Comparison of ENCODE assay signal across 9 cellular contexts in the genomic region with DNA sequence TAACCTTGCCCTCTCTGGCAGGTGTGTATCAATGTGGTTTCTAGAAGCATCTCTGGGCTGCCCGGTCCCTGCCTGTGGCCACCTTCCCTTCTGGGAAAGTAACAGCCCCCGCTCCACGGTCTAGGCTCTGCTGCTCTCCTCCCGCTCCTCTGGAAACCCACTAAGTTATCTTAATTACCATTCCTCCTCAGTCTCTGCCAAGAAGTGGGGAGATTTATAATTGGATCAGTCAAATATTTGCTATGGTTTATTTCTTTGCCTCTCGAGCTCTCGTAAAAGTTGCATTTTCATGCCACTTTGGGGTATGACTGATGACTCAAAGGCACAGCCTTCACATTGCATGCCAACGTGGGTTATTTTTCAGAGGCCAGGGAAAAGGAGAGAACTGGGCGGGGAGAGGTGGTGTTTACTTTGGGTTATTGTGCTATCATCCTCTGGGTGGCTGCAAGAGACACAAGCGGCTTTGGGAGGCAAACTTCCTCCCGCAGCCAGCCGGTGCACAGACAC.
DNase-seq lines count a peak whose midpoint lies in the region; ATAC-seq, FAIRE-seq and TF ChIP-seq lines count a peak whose summit lies in the region.
"Had no signal": no experiment of that assay in that cellular context is flagged by ENCODE, and none has a peak within 500 bp of the region (broad histone marks: within the 10 kb centered on the region; RNA-seq: fewer than 3 reads in every experiment).

No MANE protein-coding gene starts in this region.

- intact Hi-C loops in Calu3 (cut with micrococcal nuclease; ENCODE audit: unreplicated experiment), result loop anchor here (1.0 kb wide), 1 partner anchor 133 kb away; no protein-coding TSS in a partner anchor
- intact Hi-C loops in CD8-positive, alpha-beta T cell (cut with DNase I, micrococcal nuclease), result no loop called here

- H3K4me1 ChIP-seq in astrocyte (ENCODE audit: insufficient read depth, low read length) (no peaks in the 10 kb centered on the region), muscle layer of colon (ENCODE audit: insufficient read depth, low read length) (peaks cover 24% of the 10 kb centered on the region)
- H3K4me1 ChIP-seq in CD8-positive, alpha-beta T cell (ENCODE audit: insufficient read depth, low read length), result no peaks in the 10 kb centered on the region

- POLR2A ChIA-PET in CD8-positive, alpha-beta T cell (lab: Charles Lee), result no interaction called here

- no peaks in the 10 kb centered on the region for H4K20me1 ChIP-seq in astrocyte (ENCODE audit: insufficient read depth, low read length)

- H3K27ac Mint-ChIP-seq in Calu3 (ENCODE audit: unreplicated experiment), result no peak overlapping the region
- H3K27ac Mint-ChIP-seq in astrocyte (ENCODE audit: unreplicated experiment), result peak overlapping the region; percentile 6
- no peak overlapping the region for H3K27ac Mint-ChIP-seq in CD8-positive, alpha-beta T cell

- no peak overlapping the region for H3K27ac ChIP-seq in astrocyte (ENCODE audit: low read depth, low read length)
- peak overlapping the region; percentile 13 for H3K27ac ChIP-seq in muscle layer of colon (ENCODE audit: low read depth, low read length)
- no peak overlapping the region for H3K27ac ChIP-seq in CD8-positive, alpha-beta T cell (ENCODE audit: low read depth, low read length)

- TF ChIP-seq CTCF in Calu3 (IDR thresholded peaks at IDR 0.05; ENCODE audit: unreplicated experiment) (peak; percentile 18), astrocyte (IDR thresholded peaks at IDR 0.05; ENCODE audit: insufficient read depth, low read depth, low read length) (no peak)
- TF ChIP-seq CTCF in CD8-positive, alpha-beta T cell (IDR thresholded peaks at IDR 0.05), result no peak

- H3K4me1 Mint-ChIP-seq in Calu3 (ENCODE audit: low read depth, unreplicated experiment), result peaks cover 21% of the 10 kb centered on the region
- peaks cover 21% of the 10 kb centered on the region for H3K4me1 Mint-ChIP-seq in astrocyte (ENCODE audit: low read depth, unreplicated experiment)
- H3K4me1 Mint-ChIP-seq in CD8-positive, alpha-beta T cell (ENCODE audit: low read depth), result no peaks in the 10 kb centered on the region

- H3K4me2 ChIP-seq in astrocyte (ENCODE audit: low read length), result no peak overlapping the region

- DNase-seq in Calu3 (peak; percentile 63), HTR-8/SVneo (ENCODE audit: insufficient read length, low spot score) (peak; percentile 80), astrocyte (ENCODE audit: low read depth) (peak; percentile 60), T-helper 9 cell (no peak), MV-4-11 (lab: John Stamatoyannopoulos, UW) (no peak)
- no peak for DNase-seq in CD8-positive, alpha-beta T cell
- DNase-seq: effector CD8-positive, alpha-beta T cell had no signal

- CTCF ChIA-PET in Calu3 (lab: Charles Lee), result interaction anchor here (0.5 kb wide), 1 partner anchor 214 kb away, joined by 3 read pairs; no protein-coding TSS in a partner anchor
- CTCF ChIA-PET in CD8-positive, alpha-beta T cell (lab: Charles Lee), result no interaction called here

- H3K36me3 Mint-ChIP-seq in Calu3 (ENCODE audit: insufficient read depth, unreplicated experiment), result no peaks in the 10 kb centered on the region
- peaks cover 28% of the 10 kb centered on the region for H3K36me3 Mint-ChIP-seq in astrocyte (ENCODE audit: low read depth, unreplicated experiment)
- no peaks in the 10 kb centered on the region for H3K36me3 Mint-ChIP-seq in CD8-positive, alpha-beta T cell

- FAIRE-seq in HTR-8/SVneo (lab: Jason Lieb, UNC) (peak; percentile 54), astrocyte (lab: Jason Lieb, UNC) (peak; percentile 37)

- BruUV-seq in Calu3 (replicated peaks; lab: Mats Ljungman, UMichigan), result no TSS peak

- no peak for ATAC-seq in CD8-positive, alpha-beta T cell
- ATAC-seq in HG02884 (IDR thresholded peaks at IDR 0.05; ENCODE audit: unreplicated experiment), result no peak

- H3K27me3 Mint-ChIP-seq in Calu3 (ENCODE audit: unreplicated experiment) (peaks cover 82% of the 10 kb centered on the region), astrocyte (ENCODE audit: low read depth, unreplicated experiment) (no peaks in the 10 kb centered on the region)
- H3K27me3 Mint-ChIP-seq in CD8-positive, alpha-beta T cell (ENCODE audit: low read depth), result peaks cover 3% of the 10 kb centered on the region

- H3K27me3 ChIP-seq in astrocyte (ENCODE audit: insufficient read depth, low read length), result no peaks in the 10 kb centered on the region
- no peaks in the 10 kb centered on the region for H3K27me3 ChIP-seq in muscle layer of colon (ENCODE audit: control insufficient read depth in 1 of 2, insufficient read depth in 2 of 2, low read length in 2 of 2)
- H3K27me3 ChIP-seq in CD8-positive, alpha-beta T cell (ENCODE audit: insufficient read depth, low read length), result no peaks in the 10 kb centered on the region

- H3K9me3 ChIP-seq in astrocyte (ENCODE audit: insufficient read depth, low read depth, low read length) (no peaks in the 10 kb centered on the region), muscle layer of colon (ENCODE audit: low read length) (no peaks in the 10 kb centered on the region)
- no peaks in the 10 kb centered on the region for H3K9me3 ChIP-seq in CD8-positive, alpha-beta T cell (ENCODE audit: low read length)

- H3K79me2 ChIP-seq in astrocyte (ENCODE audit: insufficient read depth, low read length), result no peaks in the 10 kb centered on the region

- H3K9me3 Mint-ChIP-seq in Calu3 (ENCODE audit: low read depth, unreplicated experiment), result no peaks in the 10 kb centered on the region
- H3K9me3 Mint-ChIP-seq in astrocyte (ENCODE audit: unreplicated experiment), result peaks cover 2% of the 10 kb centered on the region
- H3K9me3 Mint-ChIP-seq in CD8-positive, alpha-beta T cell, result peaks cover 2% of the 10 kb centered on the region

- H3K4me3 ChIP-seq in astrocyte (ENCODE audit: insufficient read depth, low read depth, low read length) (no peak overlapping the region), muscle layer of colon (ENCODE audit: low read depth in 1 of 2, low read length in 2 of 2) (peak overlapping the region in 1 of 2 donors; percentile 7)
- H3K4me3 ChIP-seq in CD8-positive, alpha-beta T cell (ENCODE audit: low read depth, low read length), result no peak overlapping the region

- H3K36me3 ChIP-seq in astrocyte (ENCODE audit: insufficient read depth, low read length) (peaks cover 5% of the 10 kb centered on the region), muscle layer of colon (ENCODE audit: insufficient read depth, low read length) (no peaks in the 10 kb centered on the region)
- no peaks in the 10 kb centered on the region for H3K36me3 ChIP-seq in CD8-positive, alpha-beta T cell (ENCODE audit: insufficient read depth, low read length)

- no peak overlapping the region for H2AFZ ChIP-seq in astrocyte (ENCODE audit: low read depth, low read length)

- H3K9ac ChIP-seq in astrocyte (ENCODE audit: low read length), result no peak overlapping the region
- no peak overlapping the region for H3K9ac ChIP-seq in muscle layer of colon (ENCODE audit: low read length)

- H3K4me3 Mint-ChIP-seq in Calu3 (ENCODE audit: low read depth, unreplicated experiment) (no peak overlapping the region), astrocyte (ENCODE audit: unreplicated experiment) (no peak overlapping the region)
- no peak overlapping the region for H3K4me3 Mint-ChIP-seq in CD8-positive, alpha-beta T cell

Comparison
In these comparisons a context has a peak if more than half of its experiments do, and no peak if none do; other contexts are left out.
1. DNase-seq: peak in Calu3 (single experiment), HTR-8/SVneo (single experiment) and astrocyte (single experiment); none in T-helper 9 cell (single experiment), CD8-positive, alpha-beta T cell (0 of 7) and MV-4-11 (single experiment).